Comparison of ENCODE assay signal across 8 cellular contexts in genomic region chr1:32393832-32394140, GRCh38. TPM values are rescaled to one million over a fixed set of nuclear protein-coding genes. Genes with fewer than 3 reads are reported as not detected.
DNase-seq lines count a peak whose midpoint lies in the region; ATAC-seq and TF ChIP-seq lines count a peak whose summit lies in the region.

No MANE protein-coding gene starts in this region.

- TF ChIP-seq CTCF in WI38 (IDR thresholded peaks at IDR 0.05; ENCODE audit: low read depth, low read length) (no peak), neural crest cell (conservative IDR thresholded peaks at IDR 0.05) (no peak)

- DNase-seq in activated CD4-positive, alpha-beta T cell treated with anti-CD3 and anti-CD28 coated beads, Interleukin-2, amount 10 ng/mL, durations not matched to agents 24 days and 14 days = no peak
- DNase-seq in activated CD4-positive, alpha-beta T cell treated with anti-CD3 and anti-CD28 coated beads, Interleukin-2, amount 50 U/mL, for 4 hours = no peak
- DNase-seq in neural crest cell (ENCODE audit: low read depth, low spot score) = no peak

- H3K4me3 Mint-ChIP-seq in activated CD4-positive, alpha-beta T cell treated with anti-CD3 and anti-CD28 coated beads, Interleukin-2, amount 10 ng/mL, durations not matched to agents 24 days and 14 days = peak overlapping the region; percentile 94
- H3K4me3 Mint-ChIP-seq in neural crest cell = peak overlapping the region; percentile 93

- peaks cover 21% of the 10 kb centered on the region for H3K4me1 Mint-ChIP-seq in activated CD4-positive, alpha-beta T cell treated with anti-CD3 and anti-CD28 coated beads, Interleukin-2, amount 10 ng/mL, durations not matched to agents 24 days and 14 days
- H3K4me1 Mint-ChIP-seq in neural crest cell = peaks cover 25% of the 10 kb centered on the region

- no peaks in the 10 kb centered on the region for H3K9me3 Mint-ChIP-seq in activated CD4-positive, alpha-beta T cell treated with anti-CD3 and anti-CD28 coated beads, Interleukin-2, amount 10 ng/mL, durations not matched to agents 24 days and 14 days
- H3K9me3 Mint-ChIP-seq in neural crest cell = no peaks in the 10 kb centered on the region

- H3K36me3 Mint-ChIP-seq in activated CD4-positive, alpha-beta T cell treated with anti-CD3 and anti-CD28 coated beads, Interleukin-2, amount 10 ng/mL, durations not matched to agents 24 days and 14 days (ENCODE audit: low read depth) = peaks cover 7% of the 10 kb centered on the region
- no peaks in the 10 kb centered on the region for H3K36me3 Mint-ChIP-seq in neural crest cell (ENCODE audit: low read depth)

- H3K4me3 ChIP-seq in WI38 (ENCODE audit: low read depth, low read length) = peak overlapping the region; percentile 75

- H3K27me3 Mint-ChIP-seq in activated CD4-positive, alpha-beta T cell treated with anti-CD3 and anti-CD28 coated beads, Interleukin-2, amount 10 ng/mL, durations not matched to agents 24 days and 14 days = peaks cover 4% of the 10 kb centered on the region
- no peaks in the 10 kb centered on the region for H3K27me3 Mint-ChIP-seq in neural crest cell (ENCODE audit: low read depth)

- H3K27ac Mint-ChIP-seq in activated CD4-positive, alpha-beta T cell treated with anti-CD3 and anti-CD28 coated beads, Interleukin-2, amount 10 ng/mL, durations not matched to agents 24 days and 14 days = peak overlapping the region; percentile 99
- H3K27ac Mint-ChIP-seq in neural crest cell (ENCODE audit: unreplicated experiment) = peak overlapping the region; percentile 100

- intact Hi-C loops in activated CD4-positive, alpha-beta T cell treated with anti-CD3 and anti-CD28 coated beads, Interleukin-2, amount 10 ng/mL, durations not matched to agents 24 days and 14 days (cut with micrococcal nuclease) = loop anchor here (1.0 to 5.0 kb wide), 4 partner anchors 43 to 171 kb away; partner anchors contain the start of genes EIF3I, MARCKSL1 and TMEM234

- ATAC-seq in HG03196 (IDR thresholded peaks at IDR 0.05; ENCODE audit: unreplicated experiment) (peak; percentile 19), esophagus mucosa (peak; percentile 50), GM21717 (IDR thresholded peaks at IDR 0.05; ENCODE audit: unreplicated experiment) (no peak), HG03565 (IDR thresholded peaks at IDR 0.05; ENCODE audit: unreplicated experiment) (no peak)

RNA-seq across cellular contexts. Expression of gene BSDC1, which starts 0.5 kb away (rescaled TPM):
- 44.8 and 49.5 TPM in 2 replicates for total RNA-seq in activated CD4-positive, alpha-beta T cell treated with anti-CD3 and anti-CD28 coated beads, Interleukin-2, amount 10 ng/mL, durations not matched to agents 24 days and 14 days
- total RNA-seq in esophagus mucosa = 39.5 TPM
- total RNA-seq in neural crest cell = 38.6 and 41.5 TPM in 2 replicates

RNA-seq across cellular contexts. Expression of gene TSSK3, which starts 31.4 kb away (rescaled TPM):
- total RNA-seq in activated CD4-positive, alpha-beta T cell treated with anti-CD3 and anti-CD28 coated beads, Interleukin-2, amount 10 ng/mL, durations not matched to agents 24 days and 14 days = 1.0 and 2.3 TPM in 2 replicates
- 0.52 TPM for total RNA-seq in esophagus mucosa
- 2.2 and 2.7 TPM in 2 replicates for total RNA-seq in neural crest cell

RNA-seq across cellular contexts. Expression of gene FAM229A, which starts 31.5 kb away (rescaled TPM):
- total RNA-seq in activated CD4-positive, alpha-beta T cell treated with anti-CD3 and anti-CD28 coated beads, Interleukin-2, amount 10 ng/mL, durations not matched to agents 24 days and 14 days = 4.2 and 4.4 TPM in 2 replicates
- 2.3 TPM for total RNA-seq in esophagus mucosa
- 7.1 and 7.7 TPM in 2 replicates for total RNA-seq in neural crest cell

RNA-seq across cellular contexts. Expression of gene MARCKSL1, which starts 57.8 kb away (rescaled TPM):
- total RNA-seq in activated CD4-positive, alpha-beta T cell treated with anti-CD3 and anti-CD28 coated beads, Interleukin-2, amount 10 ng/mL, durations not matched to agents 24 days and 14 days = 34.8 and 36.6 TPM in 2 replicates
- total RNA-seq in esophagus mucosa (10.8 TPM), neural crest cell (943 and 952 TPM in 2 replicates)

Comparison
In these comparisons a context has a peak if more than half of its experiments do, and no peak if none do; other contexts are left out.
1. ATAC-seq: peak in HG03196 (single experiment) and esophagus mucosa (single experiment); none in GM21717 (single experiment) and HG03565 (single experiment).